ENCODE assay signal across 8 cellular contexts in genomic region chr6:26170951-26171841, GRCh38.
A peak's percentile ranks its signal among the peaks of the same experiment; 100 is the strongest.
DNase-seq lines count a peak whose midpoint lies in the region; ATAC-seq, FAIRE-seq and TF ChIP-seq lines count a peak whose summit lies in the region.

No MANE protein-coding gene starts in this region.

- H3K9ac ChIP-seq in astrocyte (ENCODE audit: low read length) (peak overlapping the region; percentile 91), mesendoderm (ENCODE audit: low read length) (peak overlapping the region; percentile 63)

- H3K56ac ChIP-seq in mesendoderm (ENCODE audit: low read length) = peak overlapping the region; percentile 59

- H3K4me3 ChIP-seq in astrocyte (ENCODE audit: insufficient read depth, low read depth, low read length) = peak overlapping the region; percentile 87
- H3K4me3 ChIP-seq in mesendoderm (ENCODE audit: low read length) = peak overlapping the region; percentile 36

- no peaks in the 10 kb centered on the region for H4K20me1 ChIP-seq in astrocyte (ENCODE audit: insufficient read depth, low read length)

- no peak overlapping the region for H4K8ac ChIP-seq in mesendoderm (ENCODE audit: low read depth, low read length)

- peaks cover 5% of the 10 kb centered on the region for H3K4me1 ChIP-seq in astrocyte (ENCODE audit: insufficient read depth, low read length)
- no peaks in the 10 kb centered on the region for H3K4me1 ChIP-seq in mesendoderm (ENCODE audit: control insufficient read depth, low read depth, low read length)

- no CpG with 5 or more reads among the region's 10 CpGs for WGBS in mesendoderm (ENCODE audit: extremely low coverage, insufficient coverage, low lambda C conversion rate)

- no peaks in the 10 kb centered on the region for H3K36me3 ChIP-seq in astrocyte (ENCODE audit: insufficient read depth, low read length)
- no peaks in the 10 kb centered on the region for H3K36me3 ChIP-seq in mesendoderm (ENCODE audit: control insufficient read depth, insufficient read depth, low read length)

- no peak overlapping the region for H2BK5ac ChIP-seq in mesendoderm (ENCODE audit: low read length)

- H4K5ac ChIP-seq in mesendoderm (ENCODE audit: low read length) = no peak overlapping the region

- H3K9me3 Mint-ChIP-seq in Calu3 (ENCODE audit: low read depth, unreplicated experiment) = no peaks in the 10 kb centered on the region
- H3K9me3 Mint-ChIP-seq in astrocyte (ENCODE audit: unreplicated experiment) = no peaks in the 10 kb centered on the region

- H3K27ac Mint-ChIP-seq in Calu3 (ENCODE audit: unreplicated experiment) (peak overlapping the region; percentile 83), astrocyte (ENCODE audit: unreplicated experiment) (peak overlapping the region; percentile 95)

- H3K4me1 Mint-ChIP-seq in Calu3 (ENCODE audit: low read depth, unreplicated experiment) (peaks cover 85% of the 10 kb centered on the region), astrocyte (ENCODE audit: low read depth, unreplicated experiment) (peaks cover 9% of the 10 kb centered on the region)

- no peak overlapping the region for H2BK15ac ChIP-seq in mesendoderm (replicated peaks; ENCODE audit: low read depth)

- H2AFZ ChIP-seq in astrocyte (ENCODE audit: low read depth, low read length) = peak overlapping the region; percentile 63

- H3K27me3 ChIP-seq in astrocyte (ENCODE audit: insufficient read depth, low read length) (no peaks in the 10 kb centered on the region), mesendoderm (ENCODE audit: insufficient read depth, low read length, poor library complexity) (no peaks in the 10 kb centered on the region)

- H3K27me3 Mint-ChIP-seq in Calu3 (ENCODE audit: unreplicated experiment) (no peaks in the 10 kb centered on the region), astrocyte (ENCODE audit: low read depth, unreplicated experiment) (no peaks in the 10 kb centered on the region)

- H3K79me2 ChIP-seq in astrocyte (ENCODE audit: insufficient read depth, low read length) (no peaks in the 10 kb centered on the region), mesendoderm (ENCODE audit: control insufficient read depth, insufficient read depth, low read length) (no peaks in the 10 kb centered on the region)

- H3K18ac ChIP-seq in mesendoderm (ENCODE audit: low read length) = no peak overlapping the region

- H3K36me3 Mint-ChIP-seq in Calu3 (ENCODE audit: insufficient read depth, unreplicated experiment) (peaks cover 63% of the 10 kb centered on the region), astrocyte (ENCODE audit: low read depth, unreplicated experiment) (peaks cover 3% of the 10 kb centered on the region)

- H3K27ac ChIP-seq in astrocyte (ENCODE audit: low read depth, low read length) (peak overlapping the region; percentile 89), mesendoderm (ENCODE audit: low read depth, low read length) (no peak overlapping the region)

- peak; percentile 4 for ATAC-seq in HG03045 (IDR thresholded peaks at IDR 0.05; ENCODE audit: unreplicated experiment)
- ATAC-seq in HG02588 (IDR thresholded peaks at IDR 0.05; ENCODE audit: unreplicated experiment) = no peak

- H3K4me3 Mint-ChIP-seq in Calu3 (ENCODE audit: low read depth, unreplicated experiment) = peak overlapping the region; percentile 60
- H3K4me3 Mint-ChIP-seq in astrocyte (ENCODE audit: unreplicated experiment) = peak overlapping the region; percentile 91

- no peak overlapping the region for H3K4ac ChIP-seq in mesendoderm (ENCODE audit: low read depth, low read length)

- intact Hi-C loops in Calu3 (cut with micrococcal nuclease; ENCODE audit: unreplicated experiment) = loop anchor here (10.0 kb wide), 1 partner anchor 424 kb away; the partner anchor contains the start of gene ABT1

- CTCF ChIA-PET in Calu3 (lab: Charles Lee) = interaction anchor here (0.5 to 1.1 kb wide), 5 partner anchors 12 to 102 kb away, joined by 3 to 6 read pairs (median 4); a partner anchor contains a TSS

- H3K79me1 ChIP-seq in mesendoderm (ENCODE audit: low read length) = no peaks in the 10 kb centered on the region

- no peaks in the 10 kb centered on the region for H3K9me3 ChIP-seq in astrocyte (ENCODE audit: insufficient read depth, low read depth, low read length)

- DNase-seq in Calu3 (no peak), astrocyte (ENCODE audit: low read depth) (no peak), mesendoderm (no peak), NCI-H146 treated with DMSO at 0.1 percent for 48 hours (lab: John Stamatoyannopoulos, UW; ENCODE audit: unreplicated experiment) (no peak), cerebellar cortex (ENCODE audit: low spot score) (no peak), NCI-H1436 treated with DMSO at 0.1 percent for 48 hours (lab: John Stamatoyannopoulos, UW) (no peak)

- no peak overlapping the region for H2AK5ac ChIP-seq in mesendoderm (ENCODE audit: low read length)

- TF ChIP-seq CTCF in Calu3 (IDR thresholded peaks at IDR 0.05; ENCODE audit: unreplicated experiment) = no peak
- TF ChIP-seq CTCF in astrocyte (IDR thresholded peaks at IDR 0.05; ENCODE audit: insufficient read depth, low read depth, low read length) = no peak

- no peak overlapping the region for H3K23ac ChIP-seq in mesendoderm (ENCODE audit: low read length)

- no peak overlapping the region for H2BK120ac ChIP-seq in mesendoderm (ENCODE audit: low read depth, low read length)

- no peak for FAIRE-seq in astrocyte (lab: Jason Lieb, UNC)

- peak overlapping the region; percentile 85 for H3K4me2 ChIP-seq in astrocyte (ENCODE audit: low read length)
- peak overlapping the region; percentile 42 for H3K4me2 ChIP-seq in mesendoderm (ENCODE audit: low read length)

- BruUV-seq in Calu3 (replicated peaks; lab: Mats Ljungman, UMichigan) = TSS peak; percentile 81
